34 cellular contexts compared by ENCODE assay signal in the genomic region with DNA sequence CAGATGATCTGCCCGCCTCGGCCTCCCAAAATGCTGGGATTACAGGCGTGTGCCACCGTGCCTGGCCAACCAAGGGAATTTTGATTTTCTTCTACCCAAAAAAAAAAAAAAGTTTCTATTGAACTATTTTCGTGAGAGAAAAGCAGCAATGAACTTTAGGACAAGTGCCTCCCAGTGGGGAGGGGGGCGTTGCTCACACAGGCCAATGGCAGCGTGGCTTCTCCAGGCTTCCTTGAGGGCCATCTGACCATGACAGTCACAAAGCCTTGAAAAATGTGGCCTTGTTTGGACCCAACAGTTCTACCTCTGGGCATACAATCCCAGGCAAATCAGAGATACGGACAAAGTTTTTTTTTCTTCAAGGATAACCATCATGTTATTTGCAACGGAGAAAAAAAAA.
"Had no signal": no experiment of that assay in that cellular context is flagged by ENCODE, and none has a peak within 500 bp of the region (broad histone marks: within the 10 kb centered on the region; RNA-seq: fewer than 3 reads in every experiment).

No MANE protein-coding gene starts in this region.

- H3K9me3 ChIP-seq: Peyer's patch had no signal

- H3K27me3 ChIP-seq: Peyer's patch had no signal

- ATAC-seq: activated naive CD4-positive, alpha-beta T cell treated with anti-CD3 and anti-CD28 coated beads, Interleukin-2, amount 50 U/mL, for 72 hours; activated T-cell treated with anti-CD3 and anti-CD28 coated beads, Interleukin-2, amount 50 U/mL, for 4 hours; PC-3 had no signal

- DNase-seq: activated B cell treated with CpG ODN at 0.5 μM for 24 hours; activated CD4-positive, alpha-beta memory T cell treated with anti-CD3 and anti-CD28 coated beads for 36 hours; activated CD4-positive, alpha-beta T cell treated with anti-CD3 and anti-CD28 coated beads for 4 hours; activated CD4-positive, alpha-beta T cell treated with anti-CD3 and anti-CD28 coated beads, Interleukin-2, amount 50 U/mL, for 1 hour; activated CD4-positive, CD25-positive, alpha-beta regulatory T cell treated with anti-CD3 and anti-CD28 coated beads, Interleukin-2, amount 50 U/mL, for 72 hours; activated CD8-positive, alpha-beta memory T cell treated with anti-CD3 and anti-CD28 coated beads, Interleukin-2, amount 50 U/mL, for 4 hours; activated gamma-delta T cell treated with Interleukin-2 at 50 U/mL for 16 hours; activated naive CD4-positive, alpha-beta T cell treated with anti-CD3 and anti-CD28 coated beads for 36 hours; activated T-cell treated with anti-CD3 and anti-CD28 coated beads for 4 hours; activated T-cell treated with anti-CD3 and anti-CD28 coated beads, Interleukin-2, amount 50 U/mL, for 4 hours; central memory CD4-positive, alpha-beta T cell; MM.1S; MV-4-11; NCI-H1092; NCI-H1436 treated with DMSO at 0.1 percent for 48 hours; NCI-H1694 treated with DMSO at 0.1 percent for 48 hours; NCI-H2029 treated with DMSO at 0.1 percent for 48 hours; NCI-H2107; NCI-H2171; NCI-H510A; NCI-H526; NCI-H748 treated with DMSO at 0.1 percent for 48 hours; NK-92 treated with Interleukin-12 subunit alpha and Interleukin-12 subunit beta, amount 100 ng/mL, for 24 hours; PC-3; Peyer's patch; Right ventricle myocardium superior; RPMI8226; SW 1271; T-helper 1 cell; T-helper 2 cell; T-helper 9 cell had no signal

- H3K4me1 ChIP-seq: Peyer's patch had no signal

- H3K4me3 ChIP-seq: Peyer's patch had no signal

- H3K27ac ChIP-seq: KMS-11, Peyer's patch, VCaP had no signal
